Comparison of ENCODE assay signal across 9 cellular contexts in the genomic region with DNA sequence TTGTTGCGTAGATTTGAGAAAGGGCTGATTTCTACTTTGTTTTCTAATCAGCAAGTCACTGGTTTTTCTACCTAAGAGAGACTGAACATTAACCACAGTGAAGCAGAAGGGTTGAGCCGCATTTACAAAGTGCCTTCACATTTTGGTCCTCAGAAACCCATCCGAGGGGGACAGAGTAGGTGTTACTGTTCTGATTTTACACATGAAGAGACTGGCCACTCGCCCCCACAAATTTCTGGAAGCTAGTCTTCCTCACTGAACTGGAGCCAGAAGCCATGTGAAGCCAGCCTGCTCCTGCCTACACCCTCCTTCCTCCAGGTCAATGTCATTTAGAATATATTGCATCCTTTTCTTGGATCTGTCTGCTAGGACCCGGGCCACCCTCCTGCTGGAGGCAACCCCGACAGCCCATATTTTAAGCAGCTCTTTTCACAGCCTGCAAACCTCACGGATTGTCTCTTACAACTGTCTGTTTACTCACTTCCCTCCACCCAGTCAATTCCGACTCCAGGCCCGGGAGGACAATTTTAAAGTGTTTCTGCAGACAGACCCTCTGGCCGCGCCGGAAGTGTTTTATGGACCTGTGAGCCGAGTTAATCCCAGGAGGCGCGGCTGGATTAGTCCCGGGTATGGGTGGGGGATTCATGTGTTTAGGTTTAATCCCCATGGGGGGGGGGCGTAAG.
DNase-seq lines count a peak whose midpoint lies in the region; ATAC-seq and TF ChIP-seq lines count a peak whose summit lies in the region.
"Had no signal": no experiment of that assay in that cellular context is flagged by ENCODE, and none has a peak within 500 bp of the region (broad histone marks: within the 10 kb centered on the region; RNA-seq: fewer than 3 reads in every experiment).

No MANE protein-coding gene starts in this region.

- peaks cover 17% of the 10 kb centered on the region for H3F3A ChIP-seq in MM.1S (ENCODE audit: insufficient read depth, low read length)

- no peaks in the 10 kb centered on the region for H3K9me2 ChIP-seq in MM.1S (replicated peaks; ENCODE audit: insufficient read depth, low read length)

- H3K9me3 Mint-ChIP-seq in CD8-positive, alpha-beta T cell, result no peaks in the 10 kb centered on the region
- peaks cover 0 to 32% (median 8%) of the 10 kb centered on the region in 5 experiments for H3K9me3 Mint-ChIP-seq in brain
- peaks cover 20% of the 10 kb centered on the region for H3K9me3 Mint-ChIP-seq in nephron progenitor cell

- H3K79me2 ChIP-seq in MM.1S (ENCODE audit: low read length), result peaks cover 38% of the 10 kb centered on the region

- peaks cover 52% of the 10 kb centered on the region for H3K4me1 Mint-ChIP-seq in CD8-positive, alpha-beta T cell (ENCODE audit: low read depth)
- H3K4me1 Mint-ChIP-seq in brain (peaks cover 70% of the 10 kb centered on the region), nephron progenitor cell (peaks cover 77% of the 10 kb centered on the region)

- CTCF ChIA-PET in CD8-positive, alpha-beta T cell (lab: Charles Lee), result no interaction called here

- no peak overlapping the region for H3K9ac ChIP-seq in MM.1S (ENCODE audit: low read length)

- no peaks in the 10 kb centered on the region for H3K9me3 ChIP-seq in CD8-positive, alpha-beta T cell (ENCODE audit: low read length)
- no peaks in the 10 kb centered on the region for H3K9me3 ChIP-seq in MM.1S (replicated peaks; ENCODE audit: insufficient read depth, low read length)

- TF ChIP-seq CTCF in CD8-positive, alpha-beta T cell (IDR thresholded peaks at IDR 0.05), result no peak
- TF ChIP-seq CTCF in MM.1S (IDR thresholded peaks at IDR 0.05; ENCODE audit: low read length), result no peak
- no peak for TF ChIP-seq CTCF in brain (conservative IDR thresholded peaks at IDR 0.05)
- TF ChIP-seq CTCF in nephron progenitor cell (IDR thresholded peaks at IDR 0.05), result no peak

- POLR2A ChIA-PET in CD8-positive, alpha-beta T cell (lab: Charles Lee), result interaction anchor here (1.5 to 11.8 kb wide), 3 partner anchors 18 to 73 kb away, joined by 3 to 106 read pairs (median 5); partner anchors contain the start of gene BCOR

- peak overlapping the region; percentile 96 for H3K27ac Mint-ChIP-seq in CD8-positive, alpha-beta T cell
- H3K27ac Mint-ChIP-seq in brain, result peak overlapping the region in 3 of 5 experiments; percentile 74 to 79 (median 79)
- H3K27ac Mint-ChIP-seq in nephron progenitor cell, result peak overlapping the region; percentile 81

- peak overlapping the region; percentile 69 for H3K27ac ChIP-seq in CD8-positive, alpha-beta T cell (ENCODE audit: low read depth, low read length)
- H3K27ac ChIP-seq in MM.1S (ENCODE audit: low read length), result peak overlapping the region; percentile 93; the same call in 1 of the 2 replicates
- H3K27ac ChIP-seq: epithelial cell of prostate had no signal

- H3K4me3 Mint-ChIP-seq in CD8-positive, alpha-beta T cell, result peak overlapping the region; percentile 85
- H3K4me3 Mint-ChIP-seq in brain (peak overlapping the region in 3 of 5 experiments; percentile 66 to 76 (median 76)), nephron progenitor cell (peak overlapping the region; percentile 70)

- H3K4me3 ChIP-seq in CD8-positive, alpha-beta T cell (ENCODE audit: low read depth, low read length), result peak overlapping the region; percentile 57
- H3K4me3 ChIP-seq in MM.1S (ENCODE audit: low read length), result no peak overlapping the region

- peaks cover 48% of the 10 kb centered on the region for H3K4me1 ChIP-seq in CD8-positive, alpha-beta T cell (ENCODE audit: insufficient read depth, low read length)
- peaks cover 10% of the 10 kb centered on the region for H3K4me1 ChIP-seq in MM.1S (ENCODE audit: low read length)

- peak in 1 of 7 experiments; percentile 55 for DNase-seq in CD8-positive, alpha-beta T cell
- DNase-seq in MM.1S, result no peak
- DNase-seq in nephron progenitor cell, result peak; percentile 42
- no peak for DNase-seq in NCI-H2081 (lab: John Stamatoyannopoulos, UW)

- no peaks in the 10 kb centered on the region for H3K27me3 Mint-ChIP-seq in CD8-positive, alpha-beta T cell (ENCODE audit: low read depth)
- peaks cover 83% of the 10 kb centered on the region for H3K27me3 Mint-ChIP-seq in brain
- H3K27me3 Mint-ChIP-seq in nephron progenitor cell (ENCODE audit: low read depth, poor library complexity), result peaks cover 40% of the 10 kb centered on the region

- no peaks in the 10 kb centered on the region for H3K27me3 ChIP-seq in CD8-positive, alpha-beta T cell (ENCODE audit: insufficient read depth, low read length)
- no peaks in the 10 kb centered on the region for H3K27me3 ChIP-seq in MM.1S (replicated peaks; ENCODE audit: insufficient read depth, low read length)

- H3K4me2 ChIP-seq in MM.1S (ENCODE audit: low read depth, low read length), result peak overlapping the region; percentile 32; the same call in 1 of the 2 replicates

- no peak overlapping the region for H2AFZ ChIP-seq in MM.1S (ENCODE audit: low read length)

- no peaks in the 10 kb centered on the region for H3K36me3 Mint-ChIP-seq in CD8-positive, alpha-beta T cell
- peaks cover 5% of the 10 kb centered on the region for H3K36me3 Mint-ChIP-seq in brain
- peaks cover 4% of the 10 kb centered on the region for H3K36me3 Mint-ChIP-seq in nephron progenitor cell (ENCODE audit: low read depth)

- intact Hi-C loops in CD8-positive, alpha-beta T cell (cut with DNase I, micrococcal nuclease), result loop anchor here (2.0 to 10.0 kb wide), 4 partner anchors 72 to 914 kb away; partner anchors contain the start of gene USP9X (in 1 of the 2)

- no peaks in the 10 kb centered on the region for H3K36me3 ChIP-seq in CD8-positive, alpha-beta T cell (ENCODE audit: insufficient read depth, low read length)
- no peaks in the 10 kb centered on the region for H3K36me3 ChIP-seq in MM.1S (replicated peaks; ENCODE audit: insufficient read depth, low read length)

- no peak for ATAC-seq in CD8-positive, alpha-beta T cell
- ATAC-seq in GM21786 (IDR thresholded peaks at IDR 0.05; ENCODE audit: unreplicated experiment) (no peak), HG02973 (IDR thresholded peaks at IDR 0.05; ENCODE audit: unreplicated experiment) (no peak), SK-N-SH treated with all-trans-retinoic acid at 6 μM for 48 hours (no peak)

- no peaks in the 10 kb centered on the region for H4K20me1 ChIP-seq in MM.1S (ENCODE audit: insufficient read depth, low read length)

TF ChIP-seq in SK-N-SH treated with all-trans-retinoic acid at 6 μM for 48 hours, 23 proteins besides CTCF, POLR2A, EP300 and RAD21:
- TF ChIP-seq ZNF565 (CRISPR knock-in tag; conservative IDR thresholded peaks at IDR 0.05; ENCODE audit: low read depth) (no peak), POU6F1 (CRISPR knock-in tag; IDR thresholded peaks at IDR 0.05; ENCODE audit: borderline replicate concordance, low read depth) (no peak), SNAI2 (CRISPR knock-in tag; IDR thresholded peaks at IDR 0.05) (no peak), PATZ1 (CRISPR knock-in tag; IDR thresholded peaks at IDR 0.05; ENCODE audit: borderline replicate concordance) (no peak), ISL1 (CRISPR knock-in tag; IDR thresholded peaks at IDR 0.05) (no peak), GLIS3 (CRISPR knock-in tag; IDR thresholded peaks at IDR 0.05) (no peak), RARB (CRISPR knock-in tag; IDR thresholded peaks at IDR 0.05) (no peak), ZNF70 (CRISPR knock-in tag; IDR thresholded peaks at IDR 0.05) (no peak), ARNTL (CRISPR knock-in tag; IDR thresholded peaks at IDR 0.05; ENCODE audit: borderline replicate concordance, low read depth) (no peak), ZC3H10 (CRISPR knock-in tag; IDR thresholded peaks at IDR 0.05) (no peak), ESRRG (CRISPR knock-in tag; IDR thresholded peaks at IDR 0.05) (no peak), CSDC2 (CRISPR knock-in tag; IDR thresholded peaks at IDR 0.05) (no peak), ZNF8 (CRISPR knock-in tag; IDR thresholded peaks at IDR 0.05) (no peak), TOX (CRISPR knock-in tag; IDR thresholded peaks at IDR 0.05; ENCODE audit: borderline replicate concordance) (no peak), TCF4 (CRISPR knock-in tag; IDR thresholded peaks at IDR 0.05; ENCODE audit: borderline replicate concordance) (no peak), OSR1 (CRISPR knock-in tag; IDR thresholded peaks at IDR 0.05) (no peak)
